In the genomic region with DNA sequence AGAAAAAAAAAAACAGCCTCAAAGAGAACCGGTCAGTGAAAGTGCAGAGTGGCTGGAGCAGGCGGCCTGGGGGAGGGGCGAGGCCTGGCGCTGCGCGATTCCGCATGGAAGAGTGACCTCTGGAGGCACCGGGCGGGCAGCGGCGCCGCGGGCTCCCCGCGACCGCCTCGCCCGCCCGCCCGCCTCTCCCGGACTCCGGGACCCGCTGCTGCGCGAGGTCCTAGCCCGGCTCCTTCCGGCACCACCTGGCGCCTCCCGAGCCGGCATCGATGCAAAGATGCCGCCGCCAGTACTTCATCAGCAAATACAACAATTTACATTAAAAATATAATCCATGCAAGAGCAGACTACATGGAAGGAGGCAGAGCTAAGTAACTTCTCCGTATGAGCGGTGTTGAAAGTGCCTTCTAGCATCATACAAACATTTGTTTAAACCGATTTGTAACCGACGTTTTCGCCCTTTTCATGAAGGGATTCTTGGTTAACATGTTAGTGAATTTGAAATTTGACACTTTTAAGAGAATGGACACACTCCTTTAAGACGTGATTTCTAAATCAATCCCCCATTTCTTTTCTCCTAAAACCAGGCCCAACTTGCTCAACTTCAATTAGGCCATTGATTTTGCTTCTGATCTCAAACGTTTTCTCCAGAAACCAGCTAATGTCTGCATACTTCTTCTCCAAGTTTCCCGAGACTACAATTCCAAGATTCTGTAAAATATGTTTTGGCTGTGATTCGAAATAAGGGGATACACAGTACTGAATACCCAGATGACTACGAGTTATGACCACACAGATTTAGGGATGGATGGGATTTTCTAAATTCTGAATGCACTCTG, we compare ENCODE assay signal across 1 cellular context.
TF ChIP-seq lines count a peak whose summit lies in the region.

No MANE protein-coding gene starts in this region.

TF ChIP-seq in HEK293, 187 proteins besides CTCF, POLR2A, EP300 and RAD21 (continues in another document):
- TF ChIP-seq ZNF701 (tag by site-specific recombination; IDR thresholded peaks at IDR 0.05), result no peak
- no peak for TF ChIP-seq BCL11A (tag by site-specific recombination; IDR thresholded peaks at IDR 0.05; ENCODE audit: low read depth)
- TF ChIP-seq, protein P1, sequence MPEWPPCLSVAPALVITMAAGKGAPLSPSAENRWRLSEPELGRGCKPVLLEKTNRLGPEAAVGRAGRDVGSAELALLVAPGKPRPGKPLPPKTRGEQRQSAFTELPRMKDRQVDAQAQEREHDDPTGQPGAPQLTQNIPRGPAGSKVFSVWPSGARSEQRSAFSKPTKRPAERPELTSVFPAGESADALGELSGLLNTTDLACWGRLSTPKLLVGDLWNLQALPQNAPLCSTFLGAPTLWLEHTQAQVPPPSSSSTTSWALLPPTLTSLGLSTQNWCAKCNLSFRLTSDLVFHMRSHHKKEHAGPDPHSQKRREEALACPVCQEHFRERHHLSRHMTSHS (tag by site-specific recombination; IDR thresholded peaks at IDR 0.05), result no peak
- TF ChIP-seq ZNF473 (tag by site-specific recombination; IDR thresholded peaks at IDR 0.05), result no peak
- TF ChIP-seq KLF16 (tag by site-specific recombination; IDR thresholded peaks at IDR 0.05), result no peak
- TF ChIP-seq ZNF404 (tag by site-specific recombination; IDR thresholded peaks at IDR 0.05), result no peak
- TF ChIP-seq HOXC10 (CRISPR knock-in tag; IDR thresholded peaks at IDR 0.05), result no peak
- no peak for TF ChIP-seq SP2 (tag by site-specific recombination; IDR thresholded peaks at IDR 0.05)
- TF ChIP-seq, protein P2, sequence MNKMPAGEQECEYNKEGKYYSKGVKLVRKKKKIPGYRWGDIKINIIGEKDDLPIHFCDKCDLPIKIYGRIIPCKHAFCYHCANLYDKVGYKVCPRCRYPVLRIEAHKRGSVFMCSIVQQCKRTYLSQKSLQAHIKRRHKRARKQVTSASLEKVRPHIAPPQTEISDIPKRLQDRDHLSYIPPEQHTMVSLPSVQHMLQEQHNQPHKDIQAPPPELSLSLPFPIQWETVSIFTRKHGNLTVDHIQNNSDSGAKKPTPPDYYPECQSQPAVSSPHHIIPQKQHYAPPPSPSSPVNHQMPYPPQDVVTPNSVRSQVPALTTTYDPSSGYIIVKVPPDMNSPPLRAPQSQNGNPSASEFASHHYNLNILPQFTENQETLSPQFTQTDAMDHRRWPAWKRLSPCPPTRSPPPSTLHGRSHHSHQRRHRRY (tag by site-specific recombination; IDR thresholded peaks at IDR 0.05), result no peak
- TF ChIP-seq KLF10 (tag by site-specific recombination; IDR thresholded peaks at IDR 0.05), result no peak
- TF ChIP-seq ZNF558 (tag by site-specific recombination; IDR thresholded peaks at IDR 0.05), result no peak
- peak; percentile 39; the same call in 1 of the 2 replicates for TF ChIP-seq ZSCAN30 (tag by site-specific recombination; IDR thresholded peaks at IDR 0.05)
- TF ChIP-seq, protein P3, sequence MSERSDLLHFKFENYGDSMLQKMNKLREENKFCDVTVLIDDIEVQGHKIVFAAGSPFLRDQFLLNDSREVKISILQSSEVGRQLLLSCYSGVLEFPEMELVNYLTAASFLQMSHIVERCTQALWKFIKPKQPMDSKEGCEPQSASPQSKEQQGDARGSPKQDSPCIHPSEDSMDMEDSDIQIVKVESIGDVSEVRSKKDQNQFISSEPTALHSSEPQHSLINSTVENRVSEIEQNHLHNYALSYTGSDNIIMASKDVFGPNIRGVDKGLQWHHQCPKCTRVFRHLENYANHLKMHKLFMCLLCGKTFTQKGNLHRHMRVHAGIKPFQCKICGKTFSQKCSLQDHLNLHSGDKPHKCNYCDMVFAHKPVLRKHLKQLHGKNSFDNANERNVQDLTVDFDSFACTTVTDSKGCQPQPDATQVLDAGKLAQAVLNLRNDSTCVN (tag by site-specific recombination; optimal IDR thresholded peaks at IDR 0.05), result peak; percentile 18
- no peak for TF ChIP-seq ZFP69B (tag by site-specific recombination; IDR thresholded peaks at IDR 0.05)
- no peak for TF ChIP-seq ZNF76 (tag by site-specific recombination; IDR thresholded peaks at IDR 0.05; ENCODE audit: borderline replicate concordance, low read depth)
- TF ChIP-seq, protein P4, sequence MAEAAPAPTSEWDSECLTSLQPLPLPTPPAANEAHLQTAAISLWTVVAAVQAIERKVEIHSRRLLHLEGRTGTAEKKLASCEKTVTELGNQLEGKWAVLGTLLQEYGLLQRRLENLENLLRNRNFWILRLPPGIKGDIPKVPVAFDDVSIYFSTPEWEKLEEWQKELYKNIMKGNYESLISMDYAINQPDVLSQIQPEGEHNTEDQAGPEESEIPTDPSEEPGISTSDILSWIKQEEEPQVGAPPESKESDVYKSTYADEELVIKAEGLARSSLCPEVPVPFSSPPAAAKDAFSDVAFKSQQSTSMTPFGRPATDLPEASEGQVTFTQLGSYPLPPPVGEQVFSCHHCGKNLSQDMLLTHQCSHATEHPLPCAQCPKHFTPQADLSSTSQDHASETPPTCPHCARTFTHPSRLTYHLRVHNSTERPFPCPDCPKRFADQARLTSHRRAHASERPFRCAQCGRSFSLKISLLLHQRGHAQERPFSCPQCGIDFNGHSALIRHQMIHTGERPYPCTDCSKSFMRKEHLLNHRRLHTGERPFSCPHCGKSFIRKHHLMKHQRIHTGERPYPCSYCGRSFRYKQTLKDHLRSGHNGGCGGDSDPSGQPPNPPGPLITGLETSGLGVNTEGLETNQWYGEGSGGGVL (tag by site-specific recombination; IDR thresholded peaks at IDR 0.05), result no peak
- TF ChIP-seq ZNF157 (tag by site-specific recombination; IDR thresholded peaks at IDR 0.05), result no peak
- no peak for TF ChIP-seq ZNF549 (tag by site-specific recombination; IDR thresholded peaks at IDR 0.05)
- TF ChIP-seq, protein P5, sequence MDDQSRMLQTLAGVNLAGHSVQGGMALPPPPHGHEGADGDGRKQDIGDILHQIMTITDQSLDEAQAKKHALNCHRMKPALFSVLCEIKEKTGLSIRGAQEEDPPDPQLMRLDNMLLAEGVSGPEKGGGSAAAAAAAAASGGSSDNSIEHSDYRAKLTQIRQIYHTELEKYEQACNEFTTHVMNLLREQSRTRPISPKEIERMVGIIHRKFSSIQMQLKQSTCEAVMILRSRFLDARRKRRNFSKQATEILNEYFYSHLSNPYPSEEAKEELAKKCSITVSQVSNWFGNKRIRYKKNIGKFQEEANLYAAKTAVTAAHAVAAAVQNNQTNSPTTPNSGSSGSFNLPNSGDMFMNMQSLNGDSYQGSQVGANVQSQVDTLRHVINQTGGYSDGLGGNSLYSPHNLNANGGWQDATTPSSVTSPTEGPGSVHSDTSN (CRISPR knock-in tag; IDR thresholded peaks at IDR 0.05), result no peak
- TF ChIP-seq ZNF660 (tag by site-specific recombination; IDR thresholded peaks at IDR 0.05), result no peak
- TF ChIP-seq ZNF629 (tag by site-specific recombination; IDR thresholded peaks at IDR 0.05), result no peak
- no peak for TF ChIP-seq GLI2 (tag by site-specific recombination; IDR thresholded peaks at IDR 0.05; ENCODE audit: borderline replicate concordance, low read depth)
- no peak for TF ChIP-seq ZNF48 (tag by site-specific recombination; IDR thresholded peaks at IDR 0.05)
- TF ChIP-seq, protein P6, sequence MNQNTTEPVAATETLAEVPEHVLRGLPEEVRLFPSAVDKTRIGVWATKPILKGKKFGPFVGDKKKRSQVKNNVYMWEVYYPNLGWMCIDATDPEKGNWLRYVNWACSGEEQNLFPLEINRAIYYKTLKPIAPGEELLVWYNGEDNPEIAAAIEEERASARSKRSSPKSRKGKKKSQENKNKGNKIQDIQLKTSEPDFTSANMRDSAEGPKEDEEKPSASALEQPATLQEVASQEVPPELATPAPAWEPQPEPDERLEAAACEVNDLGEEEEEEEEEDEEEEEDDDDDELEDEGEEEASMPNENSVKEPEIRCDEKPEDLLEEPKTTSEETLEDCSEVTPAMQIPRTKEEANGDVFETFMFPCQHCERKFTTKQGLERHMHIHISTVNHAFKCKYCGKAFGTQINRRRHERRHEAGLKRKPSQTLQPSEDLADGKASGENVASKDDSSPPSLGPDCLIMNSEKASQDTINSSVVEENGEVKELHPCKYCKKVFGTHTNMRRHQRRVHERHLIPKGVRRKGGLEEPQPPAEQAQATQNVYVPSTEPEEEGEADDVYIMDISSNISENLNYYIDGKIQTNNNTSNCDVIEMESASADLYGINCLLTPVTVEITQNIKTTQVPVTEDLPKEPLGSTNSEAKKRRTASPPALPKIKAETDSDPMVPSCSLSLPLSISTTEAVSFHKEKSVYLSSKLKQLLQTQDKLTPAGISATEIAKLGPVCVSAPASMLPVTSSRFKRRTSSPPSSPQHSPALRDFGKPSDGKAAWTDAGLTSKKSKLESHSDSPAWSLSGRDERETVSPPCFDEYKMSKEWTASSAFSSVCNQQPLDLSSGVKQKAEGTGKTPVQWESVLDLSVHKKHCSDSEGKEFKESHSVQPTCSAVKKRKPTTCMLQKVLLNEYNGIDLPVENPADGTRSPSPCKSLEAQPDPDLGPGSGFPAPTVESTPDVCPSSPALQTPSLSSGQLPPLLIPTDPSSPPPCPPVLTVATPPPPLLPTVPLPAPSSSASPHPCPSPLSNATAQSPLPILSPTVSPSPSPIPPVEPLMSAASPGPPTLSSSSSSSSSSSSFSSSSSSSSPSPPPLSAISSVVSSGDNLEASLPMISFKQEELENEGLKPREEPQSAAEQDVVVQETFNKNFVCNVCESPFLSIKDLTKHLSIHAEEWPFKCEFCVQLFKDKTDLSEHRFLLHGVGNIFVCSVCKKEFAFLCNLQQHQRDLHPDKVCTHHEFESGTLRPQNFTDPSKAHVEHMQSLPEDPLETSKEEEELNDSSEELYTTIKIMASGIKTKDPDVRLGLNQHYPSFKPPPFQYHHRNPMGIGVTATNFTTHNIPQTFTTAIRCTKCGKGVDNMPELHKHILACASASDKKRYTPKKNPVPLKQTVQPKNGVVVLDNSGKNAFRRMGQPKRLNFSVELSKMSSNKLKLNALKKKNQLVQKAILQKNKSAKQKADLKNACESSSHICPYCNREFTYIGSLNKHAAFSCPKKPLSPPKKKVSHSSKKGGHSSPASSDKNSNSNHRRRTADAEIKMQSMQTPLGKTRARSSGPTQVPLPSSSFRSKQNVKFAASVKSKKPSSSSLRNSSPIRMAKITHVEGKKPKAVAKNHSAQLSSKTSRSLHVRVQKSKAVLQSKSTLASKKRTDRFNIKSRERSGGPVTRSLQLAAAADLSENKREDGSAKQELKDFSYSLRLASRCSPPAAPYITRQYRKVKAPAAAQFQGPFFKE (tag by site-specific recombination; IDR thresholded peaks at IDR 0.05; ENCODE audit: borderline replicate concordance), result no peak
- TF ChIP-seq ZNF830 (tag by site-specific recombination; IDR thresholded peaks at IDR 0.05; ENCODE audit: low read depth), result no peak
- no peak for TF ChIP-seq ZBTB7A (tag by site-specific recombination; IDR thresholded peaks at IDR 0.05; ENCODE audit: low read depth)
- no peak for TF ChIP-seq GLI4 (tag by site-specific recombination; IDR thresholded peaks at IDR 0.05)
- no peak for TF ChIP-seq ZNF391 (tag by site-specific recombination; IDR thresholded peaks at IDR 0.05; ENCODE audit: borderline replicate concordance, low read depth)
- TF ChIP-seq YY1 (tag by site-specific recombination; IDR thresholded peaks at IDR 0.05), result no peak; the same call in 1 of the 2 replicates
- TF ChIP-seq ZNF548 (tag by site-specific recombination; IDR thresholded peaks at IDR 0.05), result no peak
- TF ChIP-seq, protein P7, sequence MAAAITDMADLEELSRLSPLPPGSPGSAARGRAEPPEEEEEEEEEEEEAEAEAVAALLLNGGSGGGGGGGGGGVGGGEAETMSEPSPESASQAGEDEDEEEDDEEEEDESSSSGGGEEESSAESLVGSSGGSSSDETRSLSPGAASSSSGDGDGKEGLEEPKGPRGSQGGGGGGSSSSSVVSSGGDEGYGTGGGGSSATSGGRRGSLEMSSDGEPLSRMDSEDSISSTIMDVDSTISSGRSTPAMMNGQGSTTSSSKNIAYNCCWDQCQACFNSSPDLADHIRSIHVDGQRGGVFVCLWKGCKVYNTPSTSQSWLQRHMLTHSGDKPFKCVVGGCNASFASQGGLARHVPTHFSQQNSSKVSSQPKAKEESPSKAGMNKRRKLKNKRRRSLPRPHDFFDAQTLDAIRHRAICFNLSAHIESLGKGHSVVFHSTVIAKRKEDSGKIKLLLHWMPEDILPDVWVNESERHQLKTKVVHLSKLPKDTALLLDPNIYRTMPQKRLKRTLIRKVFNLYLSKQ (tag by site-specific recombination; IDR thresholded peaks at IDR 0.05; ENCODE audit: borderline replicate concordance), result no peak
- TF ChIP-seq, protein P8, sequence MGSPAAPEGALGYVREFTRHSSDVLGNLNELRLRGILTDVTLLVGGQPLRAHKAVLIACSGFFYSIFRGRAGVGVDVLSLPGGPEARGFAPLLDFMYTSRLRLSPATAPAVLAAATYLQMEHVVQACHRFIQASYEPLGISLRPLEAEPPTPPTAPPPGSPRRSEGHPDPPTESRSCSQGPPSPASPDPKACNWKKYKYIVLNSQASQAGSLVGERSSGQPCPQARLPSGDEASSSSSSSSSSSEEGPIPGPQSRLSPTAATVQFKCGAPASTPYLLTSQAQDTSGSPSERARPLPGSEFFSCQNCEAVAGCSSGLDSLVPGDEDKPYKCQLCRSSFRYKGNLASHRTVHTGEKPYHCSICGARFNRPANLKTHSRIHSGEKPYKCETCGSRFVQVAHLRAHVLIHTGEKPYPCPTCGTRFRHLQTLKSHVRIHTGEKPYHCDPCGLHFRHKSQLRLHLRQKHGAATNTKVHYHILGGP (tag by site-specific recombination; IDR thresholded peaks at IDR 0.05), result no peak
- TF ChIP-seq, protein P9, sequence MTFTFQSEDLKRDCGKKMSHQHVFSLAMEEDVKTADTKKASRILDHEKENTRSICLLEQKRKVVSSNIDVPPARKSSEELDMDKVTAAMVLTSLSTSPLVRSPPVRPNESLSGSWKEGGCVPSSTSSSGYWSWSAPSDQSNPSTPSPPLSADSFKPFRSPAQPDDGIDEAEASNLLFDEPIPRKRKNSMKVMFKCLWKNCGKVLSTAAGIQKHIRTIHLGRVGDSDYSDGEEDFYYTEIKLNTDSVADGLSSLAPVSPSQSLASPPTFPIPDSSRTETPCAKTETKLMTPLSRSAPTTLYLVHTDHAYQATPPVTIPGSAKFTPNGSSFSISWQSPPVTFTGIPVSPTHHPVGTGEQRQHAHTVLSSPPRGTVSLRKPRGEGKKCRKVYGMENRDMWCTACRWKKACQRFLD (tag by site-specific recombination; IDR thresholded peaks at IDR 0.05), result no peak
- TF ChIP-seq ZNF654 (tag by site-specific recombination; IDR thresholded peaks at IDR 0.05; ENCODE audit: low read depth), result peak; percentile 13; the same call in 1 of the 2 replicates
- no peak for TF ChIP-seq ZNF239 (tag by site-specific recombination; IDR thresholded peaks at IDR 0.05)
- TF ChIP-seq, protein P10, sequence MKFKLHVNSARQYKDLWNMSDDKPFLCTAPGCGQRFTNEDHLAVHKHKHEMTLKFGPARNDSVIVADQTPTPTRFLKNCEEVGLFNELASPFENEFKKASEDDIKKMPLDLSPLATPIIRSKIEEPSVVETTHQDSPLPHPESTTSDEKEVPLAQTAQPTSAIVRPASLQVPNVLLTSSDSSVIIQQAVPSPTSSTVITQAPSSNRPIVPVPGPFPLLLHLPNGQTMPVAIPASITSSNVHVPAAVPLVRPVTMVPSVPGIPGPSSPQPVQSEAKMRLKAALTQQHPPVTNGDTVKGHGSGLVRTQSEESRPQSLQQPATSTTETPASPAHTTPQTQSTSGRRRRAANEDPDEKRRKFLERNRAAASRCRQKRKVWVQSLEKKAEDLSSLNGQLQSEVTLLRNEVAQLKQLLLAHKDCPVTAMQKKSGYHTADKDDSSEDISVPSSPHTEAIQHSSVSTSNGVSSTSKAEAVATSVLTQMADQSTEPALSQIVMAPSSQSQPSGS (tag by site-specific recombination; IDR thresholded peaks at IDR 0.05; ENCODE audit: low read depth), result no peak
- no peak for TF ChIP-seq ZNF211 (tag by site-specific recombination; IDR thresholded peaks at IDR 0.05; ENCODE audit: low read depth)
